Comparison of ENCODE assay signal across 7 cellular contexts in the genomic region with DNA sequence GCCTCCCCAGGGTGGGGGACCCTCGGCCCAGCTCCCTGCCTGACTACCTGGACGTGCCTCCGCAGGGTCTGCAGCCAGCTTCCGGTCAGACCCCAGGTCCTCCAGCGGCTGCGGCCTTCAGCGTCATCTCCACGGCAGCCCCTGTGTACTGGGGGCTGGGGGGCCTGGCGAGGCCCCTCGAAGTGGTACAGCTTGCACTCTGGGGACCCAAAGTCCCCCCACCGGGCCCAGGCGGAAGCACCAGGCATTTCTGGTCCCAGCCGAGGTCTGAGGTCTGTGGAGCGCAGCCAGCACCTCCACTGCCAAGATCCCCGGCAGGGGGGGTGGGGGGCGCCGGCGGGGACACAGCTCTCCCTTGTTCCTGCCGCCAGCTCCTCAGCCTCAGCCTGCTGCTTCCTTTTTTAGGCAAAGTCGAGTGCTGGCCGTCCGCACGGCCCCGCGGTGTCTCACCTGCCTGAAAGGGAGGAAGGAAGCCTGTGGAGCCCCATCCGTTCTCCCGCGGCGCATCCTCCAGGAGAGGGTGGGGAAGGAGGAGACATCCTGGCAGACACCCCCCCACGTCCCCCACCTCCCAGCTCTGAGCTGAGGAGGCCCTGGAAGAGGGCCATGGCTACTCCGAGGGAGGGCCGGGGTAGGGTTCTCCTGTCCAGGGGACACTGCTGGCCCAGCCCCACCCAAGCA. TPM values are rescaled to one million over a fixed set of nuclear protein-coding genes. Genes with fewer than 3 reads are reported as not detected.
DNase-seq lines count a peak whose midpoint lies in the region; ATAC-seq, FAIRE-seq and TF ChIP-seq lines count a peak whose summit lies in the region.
"Had no signal": no experiment of that assay in that cellular context is flagged by ENCODE, and none has a peak within 500 bp of the region (broad histone marks: within the 10 kb centered on the region; RNA-seq: fewer than 3 reads in every experiment).

No MANE protein-coding gene starts in this region.

- peak; percentile 49 for DNase-seq in natural killer cell treated with Interleukin-12 subunit alpha and Interleukin-12 subunit beta and Interleukin-15 and Interleukin-18, amount 100 ng/mL, for 72 hours (ENCODE audit: low spot score)
- DNase-seq in natural killer cell (no peak), kidney (peak; percentile 92), aorta (peak; percentile 54 to 85)
- no peak for DNase-seq in activated CD4-positive, alpha-beta T cell treated with anti-CD3 and anti-CD28 coated beads for 1 hour

- TF ChIP-seq CTCF in natural killer cell (IDR thresholded peaks at IDR 0.05), result no peak
- no peak for TF ChIP-seq CTCF in kidney (IDR thresholded peaks at IDR 0.05; ENCODE audit: borderline replicate concordance, extremely low read depth, insufficient read depth)

- no peak overlapping the region for H3K4me3 Mint-ChIP-seq in natural killer cell treated with Interleukin-12 subunit alpha and Interleukin-12 subunit beta and Interleukin-15 and Interleukin-18, amount 100 ng/mL, for 72 hours
- H3K4me3 Mint-ChIP-seq in natural killer cell, result no peak overlapping the region

- H3K36me3 Mint-ChIP-seq in natural killer cell treated with Interleukin-12 subunit alpha and Interleukin-12 subunit beta and Interleukin-15 and Interleukin-18, amount 100 ng/mL, for 72 hours, result no peaks in the 10 kb centered on the region
- H3K36me3 Mint-ChIP-seq in natural killer cell, result no peaks in the 10 kb centered on the region

- peak overlapping the region in 1 of 2 donors; percentile 26 for H3K9ac ChIP-seq in kidney (ENCODE audit: low read length in 2 of 2)

- H3K4me3 ChIP-seq in kidney (ENCODE audit: low read length in 2 of 2) (no peak overlapping the region), aorta (ENCODE audit: low read length in 2 of 2) (no peak overlapping the region)

- no peak for FAIRE-seq in kidney (lab: Jason Lieb, UNC)

- H3K27me3 ChIP-seq in aorta (ENCODE audit: control insufficient read depth in 1 of 2, insufficient read depth in 2 of 2, low read length in 1 of 2), result no peaks in the 10 kb centered on the region

- no peaks in the 10 kb centered on the region for H3K9me3 Mint-ChIP-seq in natural killer cell treated with Interleukin-12 subunit alpha and Interleukin-12 subunit beta and Interleukin-15 and Interleukin-18, amount 100 ng/mL, for 72 hours
- no peaks in the 10 kb centered on the region for H3K9me3 Mint-ChIP-seq in natural killer cell

- peaks cover 0 to 12% of the 10 kb centered on the region in 2 donors for H3K27me3 Mint-ChIP-seq in natural killer cell treated with Interleukin-12 subunit alpha and Interleukin-12 subunit beta and Interleukin-15 and Interleukin-18, amount 100 ng/mL, for 72 hours
- H3K27me3 Mint-ChIP-seq in natural killer cell (ENCODE audit: low read depth in 2 of 2), result peaks cover 0 to 14% of the 10 kb centered on the region in 2 donors

- H3K4me1 Mint-ChIP-seq in natural killer cell treated with Interleukin-12 subunit alpha and Interleukin-12 subunit beta and Interleukin-15 and Interleukin-18, amount 100 ng/mL, for 72 hours (ENCODE audit: low read depth in 2 of 2), result peaks cover 0 to 3% of the 10 kb centered on the region in 2 donors
- peaks cover 0 to 4% of the 10 kb centered on the region in 2 donors for H3K4me1 Mint-ChIP-seq in natural killer cell

- H3K4me1 ChIP-seq in kidney (ENCODE audit: control insufficient read depth in 1 of 2, insufficient read depth in 1 of 2, low read depth in 1 of 2, low read length in 2 of 2) (peaks cover 12 to 50% of the 10 kb centered on the region in 2 donors), aorta (ENCODE audit: control insufficient read depth in 1 of 2, insufficient read depth in 2 of 2, low read length in 2 of 2) (no peaks in the 10 kb centered on the region)

- ATAC-seq in natural killer cell treated with Interleukin-12 subunit alpha and Interleukin-12 subunit beta and Interleukin-15 and Interleukin-18, amount 100 ng/mL, for 72 hours, result no peak
- ATAC-seq in natural killer cell (no peak), aorta (ENCODE audit: low FRiP score) (peak; percentile 2), HG03520 (IDR thresholded peaks at IDR 0.05; ENCODE audit: unreplicated experiment) (no peak)

- H3K36me3 ChIP-seq in kidney (ENCODE audit: control insufficient read depth in 1 of 2, insufficient read depth in 2 of 2, low read length in 2 of 2) (no peaks in the 10 kb centered on the region), aorta (ENCODE audit: control insufficient read depth in 1 of 2, insufficient read depth in 2 of 2, low read length in 1 of 2) (no peaks in the 10 kb centered on the region)

- no peak overlapping the region for H3K27ac Mint-ChIP-seq in natural killer cell treated with Interleukin-12 subunit alpha and Interleukin-12 subunit beta and Interleukin-15 and Interleukin-18, amount 100 ng/mL, for 72 hours
- no peak overlapping the region for H3K27ac Mint-ChIP-seq in natural killer cell

- intact Hi-C loops in natural killer cell (cut with micrococcal nuclease), result no loop called here
- intact Hi-C loops in kidney (cut with DNase I), result no loop called here
- intact Hi-C loops in aorta (cut with DNase I), result no loop called here

- WGBS in aorta, 2 donors, result 15 to 25% methylated on average over 26 to 32 of the region's 32 CpGs

- H3K9me3 ChIP-seq in kidney (ENCODE audit: control insufficient read depth in 1 of 2, low read length in 2 of 2) (no peaks in the 10 kb centered on the region), aorta (ENCODE audit: control insufficient read depth, low read length) (no peaks in the 10 kb centered on the region)

- H3K27ac ChIP-seq in kidney (ENCODE audit: low read depth in 2 of 2, low read length in 2 of 2) (peak overlapping the region; percentile 86 to 91), aorta (ENCODE audit: low read depth in 1 of 2, low read length in 2 of 2) (no peak overlapping the region)

RNA-seq across cellular contexts. Expression of gene VWA1, which starts 1.2 kb away (rescaled TPM):
- total RNA-seq in natural killer cell treated with Interleukin-12 subunit alpha and Interleukin-12 subunit beta and Interleukin-15 and Interleukin-18, amount 100 ng/mL, for 72 hours, result 1 to 10 TPM; 1.3 to 7.7 TPM
- total RNA-seq in natural killer cell (not detected), kidney (116 TPM), aorta (10 to 100 TPM; 35.6 to 86.5 TPM)
- polyA plus RNA-seq in kidney (ENCODE audit: insufficient read depth, low read depth, low replicate concordance) (103 TPM), aorta (1 to 10 TPM in 1 of 2 donors, under 1 TPM in 1; 0.13 to 4.5 TPM)

RNA-seq across cellular contexts. Expression of gene ANKRD65, which starts 13.2 kb away (rescaled TPM):
- total RNA-seq in natural killer cell treated with Interleukin-12 subunit alpha and Interleukin-12 subunit beta and Interleukin-15 and Interleukin-18, amount 100 ng/mL, for 72 hours, result not detected
- not detected for total RNA-seq in natural killer cell
- 5.2 TPM for total RNA-seq in kidney
- 7.1 TPM for polyA plus RNA-seq in kidney (ENCODE audit: insufficient read depth, low read depth, low replicate concordance)
- total RNA-seq in aorta, result 1 to 10 TPM; 1.5 to 6.9 TPM
- polyA plus RNA-seq in aorta, result under 1 TPM in 1 of 2 donors, not detected in 1; 0.13 TPM
- total RNA-seq: T-helper 1 cell treated with Interleukin-12 subunit alpha and Interleukin-12 subunit beta and Interleukin-4 antibody, amounts not matched to agents 30 ng/mL and 1 ng/mL, for 36 hours had no signal

RNA-seq across cellular contexts. Expression of gene ATAD3C, which starts 15.2 kb away (rescaled TPM):
- total RNA-seq in natural killer cell treated with Interleukin-12 subunit alpha and Interleukin-12 subunit beta and Interleukin-15 and Interleukin-18, amount 100 ng/mL, for 72 hours, result 1 to 10 TPM in 1 of 2 donors, under 1 TPM in 1; 0.17 to 1.7 TPM
- total RNA-seq in natural killer cell (1 to 10 TPM in 2 of 3 donors, under 1 TPM in 1; 0.13 to 2.2 (median 1.5) TPM), kidney (10.0 TPM), aorta (1 to 10 TPM in 1 of 2 donors, under 1 TPM in 1; 0.42 to 5.5 TPM)
- polyA plus RNA-seq in kidney (ENCODE audit: insufficient read depth, low read depth, low replicate concordance) (14.3 TPM), aorta (under 1 TPM in 1 of 2 donors, not detected in 1; 0.08 TPM)

RNA-seq across cellular contexts. Expression of gene MRPL20, which starts 27.2 kb away (rescaled TPM):
- total RNA-seq in natural killer cell treated with Interleukin-12 subunit alpha and Interleukin-12 subunit beta and Interleukin-15 and Interleukin-18, amount 100 ng/mL, for 72 hours, result 100 to 1,000 TPM; 138 to 175 TPM
- 100 to 1,000 TPM in 1 of 3 donors, 10 to 100 TPM in 2; 90.9 to 111 (median 92.7) TPM for total RNA-seq in natural killer cell
- total RNA-seq in kidney, result 103 TPM
- polyA plus RNA-seq in kidney (ENCODE audit: insufficient read depth, low read depth, low replicate concordance), result 221 TPM
- 10 to 100 TPM; 69.7 to 70.2 TPM for total RNA-seq in aorta
- polyA plus RNA-seq in aorta, result 100 to 1,000 TPM; 144 to 184 TPM

RNA-seq across cellular contexts. Expression of gene CCNL2, which starts 35.1 kb away (rescaled TPM):
- 100 to 1,000 TPM; 124 to 196 TPM for total RNA-seq in natural killer cell treated with Interleukin-12 subunit alpha and Interleukin-12 subunit beta and Interleukin-15 and Interleukin-18, amount 100 ng/mL, for 72 hours
- total RNA-seq in natural killer cell (100 to 1,000 TPM; 253 to 281 (median 274) TPM), kidney (199 TPM), aorta (100 to 1,000 TPM; 153 to 246 TPM)
- polyA plus RNA-seq in kidney (ENCODE audit: insufficient read depth, low read depth, low replicate concordance) (72.0 TPM), aorta (100 to 1,000 TPM in 1 of 2 donors, 10 to 100 TPM in 1; 34.6 to 409 TPM)

Comparison
In these comparisons a context has a peak if more than half of its experiments do, and no peak if none do; other contexts are left out.
1. DNase-seq: peak in natural killer cell treated with Interleukin-12 subunit alpha and Interleukin-12 subunit beta and Interleukin-15 and Interleukin-18, amount 100 ng/mL, for 72 hours (single experiment), kidney (single experiment) and aorta (2 of 2); none in natural killer cell (single experiment) and activated CD4-positive, alpha-beta T cell treated with anti-CD3 and anti-CD28 coated beads for 1 hour (single experiment).
2. H3K27ac ChIP-seq: peak in kidney (2 of 2); none in aorta (0 of 2).
3. RNA of gene VWA1, which starts 1.2 kb away (total RNA-seq): 116 TPM in kidney (single experiment) and 35.6 to 86.5 TPM in aorta; 1.3 to 7.7 TPM in natural killer cell treated with Interleukin-12 subunit alpha and Interleukin-12 subunit beta and Interleukin-15 and Interleukin-18, amount 100 ng/mL, for 72 hours and not detected in natural killer cell; every median in the first group is over 4 times any median in the second.